35 cellular contexts compared by ENCODE assay signal in genomic region chr2:82165377-82165776, GRCh38.
"Had no signal": no experiment of that assay in that cellular context is flagged by ENCODE, and none has a peak within 500 bp of the region (broad histone marks: within the 10 kb centered on the region; RNA-seq: fewer than 3 reads in every experiment).

No MANE protein-coding gene starts in this region.

- H3K4me1 ChIP-seq: adrenal gland, ascending aorta, body of pancreas, breast epithelium had no signal

- H3K4me3 ChIP-seq: adrenal gland, ascending aorta, body of pancreas, breast epithelium, cardiac muscle cell had no signal

- ATAC-seq: activated naive CD4-positive, alpha-beta T cell treated with anti-CD3 and anti-CD28 coated beads, Interleukin-2, amount 50 U/mL, for 72 hours; activated naive CD8-positive, alpha-beta T cell treated with anti-CD3 and anti-CD28 coated beads, Interleukin-2, amount 50 U/mL, for 24 hours; activated T-cell treated with anti-CD3 and anti-CD28 coated beads, Interleukin-2, amount 50 U/mL, for 4 hours; activated T-cell treated with anti-CD3 and anti-CD28 coated beads, Interleukin-2, amount 50 U/mL, for 72 hours; activated T-helper 17 cell treated with anti-CD3 and anti-CD28 coated beads, Interleukin-2, amount 50 U/mL, for 72 hours; body of pancreas had no signal

- FAIRE-seq: astrocyte, bronchial epithelial cell had no signal

- H3K36me3 ChIP-seq: adrenal gland, ascending aorta, brain microvascular endothelial cell, breast epithelium, cardiac muscle cell had no signal

- H3K9me3 ChIP-seq: adrenal gland, ascending aorta, body of pancreas, breast epithelium had no signal

- H3K27me3 ChIP-seq: adrenal gland, ascending aorta, body of pancreas, brain microvascular endothelial cell, breast epithelium, cardiac muscle cell had no signal

- DNase-seq: activated effector memory CD4-positive, alpha-beta T cell treated with anti-CD3 and anti-CD28 coated beads, Interleukin-2, amount 50 U/mL, for 16 hours; activated effector memory CD4-positive, alpha-beta T cell treated with Interleukin-2 at 50 U/mL for 16 hours; activated gamma-delta T cell; activated gamma-delta T cell treated with Interleukin-2 at 50 U/mL for 16 hours; activated naive CD4-positive, alpha-beta T cell; activated naive CD4-positive, alpha-beta T cell treated with anti-CD3 and anti-CD28 coated beads for 36 hours; activated naive CD4-positive, alpha-beta T cell treated with anti-CD3 and anti-CD28 coated beads, Interleukin-2, amount 10 ng/mL, durations not matched to agents 7 days and 5 days; activated naive CD4-positive, alpha-beta T cell treated with anti-CD3 and anti-CD28 coated beads, Interleukin-2, amount 50 U/mL, for 16 hours; activated naive CD4-positive, alpha-beta T cell treated with Interleukin-2 at 50 U/mL for 16 hours; activated naive CD8-positive, alpha-beta T cell treated with anti-CD3 and anti-CD28 coated beads for 36 hours; activated naive CD8-positive, alpha-beta T cell treated with anti-CD3 and anti-CD28 coated beads, Interleukin-2, amount 10 ng/mL, durations not matched to agents 7 days and 5 days; activated naive CD8-positive, alpha-beta T cell treated with anti-CD3 and anti-CD28 coated beads, Interleukin-2, amount 50 U/mL, for 24 hours; activated T-cell treated with anti-CD3 and anti-CD28 coated beads for 4 hours; activated T-cell treated with anti-CD3 and anti-CD28 coated beads, Interleukin-2, amount 50 U/mL, for 1 hour; activated T-cell treated with anti-CD3 and anti-CD28 coated beads, Interleukin-2, amount 50 U/mL, for 24 hours; activated T-cell treated with anti-CD3 and anti-CD28 coated beads, Interleukin-2, amount 50 U/mL, for 4 hours; activated T-cell treated with anti-CD3 and anti-CD28 coated beads, Interleukin-2, amount 50 U/mL, for 48 hours; activated T-cell treated with anti-CD3 and anti-CD28 coated beads, Interleukin-2, amount 50 U/mL, for 72 hours; adrenal gland; amniotic stem cell; amygdala; anterior cingulate cortex; aorta; body of pancreas; brain microvascular endothelial cell; caudate nucleus; central memory CD4-positive, alpha-beta T cell; cerebellar nuclear complex had no signal

- H3K27ac ChIP-seq: adrenal gland, ascending aorta, body of pancreas, brain microvascular endothelial cell, breast epithelium, cardiac muscle cell had no signal
